In genomic region chr17:51486885-51487520, GRCh38 we compare ENCODE assay signal across 6 cellular contexts.
"Had no signal": no experiment of that assay in that cellular context is flagged by ENCODE, and none has a peak within 500 bp of the region (broad histone marks: within the 10 kb centered on the region; RNA-seq: fewer than 3 reads in every experiment).

No MANE protein-coding gene starts in this region.

- H3K4me3 ChIP-seq: HAP-1 had no signal

- FAIRE-seq: HTR-8/SVneo had no signal

- H3K4me1 ChIP-seq: HAP-1 had no signal

- DNase-seq: GOT3, H7, IMR-90, KBM-7 had no signal

- H3K36me3 ChIP-seq: HAP-1 had no signal

- H3K9me3 ChIP-seq: HAP-1 had no signal
